ENCODE assay signal across 1 cellular context in the genomic region with DNA sequence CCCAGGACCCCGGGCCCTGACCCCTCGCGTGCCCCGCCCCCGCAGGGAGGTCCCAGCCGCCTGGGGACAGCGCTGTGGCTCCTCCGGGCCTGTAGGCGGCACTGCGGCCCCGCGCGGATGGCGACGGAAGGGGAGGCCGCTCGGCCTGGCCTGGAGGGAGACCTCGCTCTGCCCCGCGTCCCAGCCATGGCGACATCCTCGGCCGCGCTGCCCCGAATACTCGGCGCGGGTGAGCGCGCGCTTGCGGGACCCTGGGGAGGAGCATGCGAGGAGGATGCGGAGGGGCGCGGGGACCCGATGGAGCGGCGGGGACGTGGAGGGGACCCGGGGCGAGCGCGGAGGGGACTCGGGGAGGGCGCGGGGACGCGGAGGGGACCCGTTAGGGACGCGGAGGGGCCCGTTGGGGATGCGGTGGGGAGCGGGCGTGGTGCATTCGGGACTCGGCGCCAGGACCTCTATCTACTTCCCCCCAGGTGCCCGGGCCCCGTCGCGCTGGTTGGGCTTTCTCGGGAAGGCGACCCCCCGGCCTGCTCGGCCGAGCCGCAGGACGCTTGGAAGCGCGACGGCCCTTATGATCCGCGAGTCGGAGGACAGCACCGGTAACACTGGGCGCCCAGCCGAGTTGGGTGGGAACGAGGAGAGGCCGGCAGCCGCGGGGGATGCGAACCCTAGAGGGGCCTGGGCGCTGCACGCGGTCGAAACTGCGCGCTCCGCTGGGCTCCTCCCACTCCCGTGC.
TF ChIP-seq lines count a peak whose summit lies in the region.

A gene (plus strand): TSS at position 158 of the 736 bp plus-strand sequence. CDS start 29 bp downstream, at position 187.

TF ChIP-seq in K562, 482 proteins besides CTCF, POLR2A, EP300 and RAD21 (continued from another document and continues in another):
- TF ChIP-seq, protein P1, sequence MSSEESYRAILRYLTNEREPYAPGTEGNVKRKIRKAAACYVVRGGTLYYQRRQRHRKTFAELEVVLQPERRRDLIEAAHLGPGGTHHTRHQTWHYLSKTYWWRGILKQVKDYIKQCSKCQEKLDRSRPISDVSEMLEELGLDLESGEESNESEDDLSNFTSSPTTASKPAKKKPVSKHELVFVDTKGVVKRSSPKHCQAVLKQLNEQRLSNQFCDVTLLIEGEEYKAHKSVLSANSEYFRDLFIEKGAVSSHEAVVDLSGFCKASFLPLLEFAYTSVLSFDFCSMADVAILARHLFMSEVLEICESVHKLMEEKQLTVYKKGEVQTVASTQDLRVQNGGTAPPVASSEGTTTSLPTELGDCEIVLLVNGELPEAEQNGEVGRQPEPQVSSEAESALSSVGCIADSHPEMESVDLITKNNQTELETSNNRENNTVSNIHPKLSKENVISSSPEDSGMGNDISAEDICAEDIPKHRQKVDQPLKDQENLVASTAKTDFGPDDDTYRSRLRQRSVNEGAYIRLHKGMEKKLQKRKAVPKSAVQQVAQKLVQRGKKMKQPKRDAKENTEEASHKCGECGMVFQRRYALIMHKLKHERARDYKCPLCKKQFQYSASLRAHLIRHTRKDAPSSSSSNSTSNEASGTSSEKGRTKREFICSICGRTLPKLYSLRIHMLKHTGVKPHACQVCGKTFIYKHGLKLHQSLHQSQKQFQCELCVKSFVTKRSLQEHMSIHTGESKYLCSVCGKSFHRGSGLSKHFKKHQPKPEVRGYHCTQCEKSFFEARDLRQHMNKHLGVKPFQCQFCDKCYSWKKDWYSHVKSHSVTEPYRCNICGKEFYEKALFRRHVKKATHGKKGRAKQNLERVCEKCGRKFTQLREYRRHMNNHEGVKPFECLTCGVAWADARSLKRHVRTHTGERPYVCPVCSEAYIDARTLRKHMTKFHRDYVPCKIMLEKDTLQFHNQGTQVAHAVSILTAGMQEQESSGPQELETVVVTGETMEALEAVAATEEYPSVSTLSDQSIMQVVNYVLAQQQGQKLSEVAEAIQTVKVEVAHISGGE (CRISPR knock-in tag; IDR thresholded peaks at IDR 0.05): peak in 1 of 3 experiments; percentile 62; a peak in 1 of 6 replicates
- TF ChIP-seq ZNF143 (CRISPR knock-in tag; IDR thresholded peaks at IDR 0.05): 0 out of 2 replicates have a peak, but pooled peaks have one; percentile 8
- no peak for TF ChIP-seq MCM5 (IDR thresholded peaks at IDR 0.05; ENCODE audit: low read depth)
- TF ChIP-seq, protein P2, sequence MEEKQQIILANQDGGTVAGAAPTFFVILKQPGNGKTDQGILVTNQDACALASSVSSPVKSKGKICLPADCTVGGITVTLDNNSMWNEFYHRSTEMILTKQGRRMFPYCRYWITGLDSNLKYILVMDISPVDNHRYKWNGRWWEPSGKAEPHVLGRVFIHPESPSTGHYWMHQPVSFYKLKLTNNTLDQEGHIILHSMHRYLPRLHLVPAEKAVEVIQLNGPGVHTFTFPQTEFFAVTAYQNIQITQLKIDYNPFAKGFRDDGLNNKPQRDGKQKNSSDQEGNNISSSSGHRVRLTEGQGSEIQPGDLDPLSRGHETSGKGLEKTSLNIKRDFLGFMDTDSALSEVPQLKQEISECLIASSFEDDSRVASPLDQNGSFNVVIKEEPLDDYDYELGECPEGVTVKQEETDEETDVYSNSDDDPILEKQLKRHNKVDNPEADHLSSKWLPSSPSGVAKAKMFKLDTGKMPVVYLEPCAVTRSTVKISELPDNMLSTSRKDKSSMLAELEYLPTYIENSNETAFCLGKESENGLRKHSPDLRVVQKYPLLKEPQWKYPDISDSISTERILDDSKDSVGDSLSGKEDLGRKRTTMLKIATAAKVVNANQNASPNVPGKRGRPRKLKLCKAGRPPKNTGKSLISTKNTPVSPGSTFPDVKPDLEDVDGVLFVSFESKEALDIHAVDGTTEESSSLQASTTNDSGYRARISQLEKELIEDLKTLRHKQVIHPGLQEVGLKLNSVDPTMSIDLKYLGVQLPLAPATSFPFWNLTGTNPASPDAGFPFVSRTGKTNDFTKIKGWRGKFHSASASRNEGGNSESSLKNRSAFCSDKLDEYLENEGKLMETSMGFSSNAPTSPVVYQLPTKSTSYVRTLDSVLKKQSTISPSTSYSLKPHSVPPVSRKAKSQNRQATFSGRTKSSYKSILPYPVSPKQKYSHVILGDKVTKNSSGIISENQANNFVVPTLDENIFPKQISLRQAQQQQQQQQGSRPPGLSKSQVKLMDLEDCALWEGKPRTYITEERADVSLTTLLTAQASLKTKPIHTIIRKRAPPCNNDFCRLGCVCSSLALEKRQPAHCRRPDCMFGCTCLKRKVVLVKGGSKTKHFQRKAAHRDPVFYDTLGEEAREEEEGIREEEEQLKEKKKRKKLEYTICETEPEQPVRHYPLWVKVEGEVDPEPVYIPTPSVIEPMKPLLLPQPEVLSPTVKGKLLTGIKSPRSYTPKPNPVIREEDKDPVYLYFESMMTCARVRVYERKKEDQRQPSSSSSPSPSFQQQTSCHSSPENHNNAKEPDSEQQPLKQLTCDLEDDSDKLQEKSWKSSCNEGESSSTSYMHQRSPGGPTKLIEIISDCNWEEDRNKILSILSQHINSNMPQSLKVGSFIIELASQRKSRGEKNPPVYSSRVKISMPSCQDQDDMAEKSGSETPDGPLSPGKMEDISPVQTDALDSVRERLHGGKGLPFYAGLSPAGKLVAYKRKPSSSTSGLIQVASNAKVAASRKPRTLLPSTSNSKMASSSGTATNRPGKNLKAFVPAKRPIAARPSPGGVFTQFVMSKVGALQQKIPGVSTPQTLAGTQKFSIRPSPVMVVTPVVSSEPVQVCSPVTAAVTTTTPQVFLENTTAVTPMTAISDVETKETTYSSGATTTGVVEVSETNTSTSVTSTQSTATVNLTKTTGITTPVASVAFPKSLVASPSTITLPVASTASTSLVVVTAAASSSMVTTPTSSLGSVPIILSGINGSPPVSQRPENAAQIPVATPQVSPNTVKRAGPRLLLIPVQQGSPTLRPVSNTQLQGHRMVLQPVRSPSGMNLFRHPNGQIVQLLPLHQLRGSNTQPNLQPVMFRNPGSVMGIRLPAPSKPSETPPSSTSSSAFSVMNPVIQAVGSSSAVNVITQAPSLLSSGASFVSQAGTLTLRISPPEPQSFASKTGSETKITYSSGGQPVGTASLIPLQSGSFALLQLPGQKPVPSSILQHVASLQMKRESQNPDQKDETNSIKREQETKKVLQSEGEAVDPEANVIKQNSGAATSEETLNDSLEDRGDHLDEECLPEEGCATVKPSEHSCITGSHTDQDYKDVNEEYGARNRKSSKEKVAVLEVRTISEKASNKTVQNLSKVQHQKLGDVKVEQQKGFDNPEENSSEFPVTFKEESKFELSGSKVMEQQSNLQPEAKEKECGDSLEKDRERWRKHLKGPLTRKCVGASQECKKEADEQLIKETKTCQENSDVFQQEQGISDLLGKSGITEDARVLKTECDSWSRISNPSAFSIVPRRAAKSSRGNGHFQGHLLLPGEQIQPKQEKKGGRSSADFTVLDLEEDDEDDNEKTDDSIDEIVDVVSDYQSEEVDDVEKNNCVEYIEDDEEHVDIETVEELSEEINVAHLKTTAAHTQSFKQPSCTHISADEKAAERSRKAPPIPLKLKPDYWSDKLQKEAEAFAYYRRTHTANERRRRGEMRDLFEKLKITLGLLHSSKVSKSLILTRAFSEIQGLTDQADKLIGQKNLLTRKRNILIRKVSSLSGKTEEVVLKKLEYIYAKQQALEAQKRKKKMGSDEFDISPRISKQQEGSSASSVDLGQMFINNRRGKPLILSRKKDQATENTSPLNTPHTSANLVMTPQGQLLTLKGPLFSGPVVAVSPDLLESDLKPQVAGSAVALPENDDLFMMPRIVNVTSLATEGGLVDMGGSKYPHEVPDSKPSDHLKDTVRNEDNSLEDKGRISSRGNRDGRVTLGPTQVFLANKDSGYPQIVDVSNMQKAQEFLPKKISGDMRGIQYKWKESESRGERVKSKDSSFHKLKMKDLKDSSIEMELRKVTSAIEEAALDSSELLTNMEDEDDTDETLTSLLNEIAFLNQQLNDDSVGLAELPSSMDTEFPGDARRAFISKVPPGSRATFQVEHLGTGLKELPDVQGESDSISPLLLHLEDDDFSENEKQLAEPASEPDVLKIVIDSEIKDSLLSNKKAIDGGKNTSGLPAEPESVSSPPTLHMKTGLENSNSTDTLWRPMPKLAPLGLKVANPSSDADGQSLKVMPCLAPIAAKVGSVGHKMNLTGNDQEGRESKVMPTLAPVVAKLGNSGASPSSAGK (IDR thresholded peaks at IDR 0.05): peak; percentile 80
- TF ChIP-seq RB1 (IDR thresholded peaks at IDR 0.05; ENCODE audit: low read depth): peak; percentile 96
- TF ChIP-seq ZFX (CRISPR knock-in tag; IDR thresholded peaks at IDR 0.05): peak; percentile 95
- no peak for TF ChIP-seq ZNF263 (CRISPR knock-in tag; IDR thresholded peaks at IDR 0.05; ENCODE audit: borderline replicate concordance)
- TF ChIP-seq SOX6 (IDR thresholded peaks at IDR 0.05): peak; percentile 17; the same call in 1 of the 2 replicates
- TF ChIP-seq, protein P3, sequence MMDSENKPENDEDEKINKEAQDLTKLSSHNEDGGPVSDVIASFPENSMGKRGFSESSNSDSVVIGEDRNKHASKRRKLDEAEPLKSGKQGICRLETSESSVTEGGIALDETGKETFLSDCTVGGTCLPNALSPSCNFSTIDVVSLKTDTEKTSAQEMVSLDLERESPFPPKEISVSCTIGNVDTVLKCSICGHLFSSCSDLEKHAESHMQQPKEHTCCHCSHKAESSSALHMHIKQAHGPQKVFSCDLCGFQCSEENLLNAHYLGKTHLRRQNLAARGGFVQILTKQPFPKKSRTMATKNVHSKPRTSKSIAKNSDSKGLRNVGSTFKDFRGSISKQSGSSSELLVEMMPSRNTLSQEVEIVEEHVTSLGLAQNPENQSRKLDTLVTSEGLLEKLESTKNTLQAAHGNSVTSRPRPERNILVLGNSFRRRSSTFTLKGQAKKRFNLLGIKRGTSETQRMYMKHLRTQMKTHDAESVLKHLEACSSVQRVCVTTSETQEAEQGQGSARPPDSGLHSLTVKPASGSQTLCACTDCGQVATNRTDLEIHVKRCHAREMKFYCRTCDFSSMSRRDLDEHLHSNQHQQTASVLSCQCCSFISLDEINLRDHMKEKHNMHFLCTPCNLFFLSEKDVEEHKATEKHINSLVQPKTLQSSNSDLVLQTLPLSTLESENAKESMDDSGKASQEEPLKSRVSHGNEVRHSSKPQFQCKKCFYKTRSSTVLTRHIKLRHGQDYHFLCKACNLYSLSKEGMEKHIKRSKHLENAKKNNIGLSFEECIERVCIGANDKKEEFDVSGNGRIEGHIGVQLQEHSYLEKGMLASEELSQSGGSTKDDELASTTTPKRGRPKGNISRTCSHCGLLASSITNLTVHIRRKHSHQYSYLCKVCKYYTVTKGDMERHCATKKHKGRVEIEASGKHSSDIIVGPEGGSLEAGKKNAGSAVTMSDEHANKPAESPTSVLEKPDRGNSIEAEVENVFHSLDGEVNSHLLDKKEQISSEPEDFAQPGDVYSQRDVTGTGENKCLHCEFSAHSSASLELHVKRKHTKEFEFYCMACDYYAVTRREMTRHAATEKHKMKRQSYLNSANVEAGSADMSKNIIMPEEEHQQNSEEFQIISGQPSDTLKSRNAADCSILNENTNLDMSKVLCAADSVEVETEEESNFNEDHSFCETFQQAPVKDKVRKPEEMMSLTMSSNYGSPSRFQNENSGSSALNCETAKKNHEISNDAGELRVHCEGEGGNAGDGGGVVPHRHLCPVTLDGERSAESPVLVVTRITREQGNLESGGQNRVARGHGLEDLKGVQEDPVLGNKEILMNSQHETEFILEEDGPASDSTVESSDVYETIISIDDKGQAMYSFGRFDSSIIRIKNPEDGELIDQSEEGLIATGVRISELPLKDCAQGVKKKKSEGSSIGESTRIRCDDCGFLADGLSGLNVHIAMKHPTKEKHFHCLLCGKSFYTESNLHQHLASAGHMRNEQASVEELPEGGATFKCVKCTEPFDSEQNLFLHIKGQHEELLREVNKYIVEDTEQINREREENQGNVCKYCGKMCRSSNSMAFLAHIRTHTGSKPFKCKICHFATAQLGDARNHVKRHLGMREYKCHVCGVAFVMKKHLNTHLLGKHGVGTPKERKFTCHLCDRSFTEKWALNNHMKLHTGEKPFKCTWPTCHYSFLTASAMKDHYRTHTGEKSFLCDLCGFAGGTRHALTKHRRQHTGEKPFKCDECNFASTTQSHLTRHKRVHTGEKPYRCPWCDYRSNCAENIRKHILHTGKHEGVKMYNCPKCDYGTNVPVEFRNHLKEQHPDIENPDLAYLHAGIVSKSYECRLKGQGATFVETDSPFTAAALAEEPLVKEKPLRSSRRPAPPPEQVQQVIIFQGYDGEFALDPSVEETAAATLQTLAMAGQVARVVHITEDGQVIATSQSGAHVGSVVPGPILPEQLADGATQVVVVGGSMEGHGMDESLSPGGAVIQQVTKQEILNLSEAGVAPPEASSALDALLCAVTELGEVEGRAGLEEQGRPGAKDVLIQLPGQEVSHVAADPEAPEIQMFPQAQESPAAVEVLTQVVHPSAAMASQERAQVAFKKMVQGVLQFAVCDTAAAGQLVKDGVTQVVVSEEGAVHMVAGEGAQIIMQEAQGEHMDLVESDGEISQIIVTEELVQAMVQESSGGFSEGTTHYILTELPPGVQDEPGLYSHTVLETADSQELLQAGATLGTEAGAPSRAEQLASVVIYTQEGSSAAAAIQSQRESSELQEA (IDR thresholded peaks at IDR 0.05; ENCODE audit: low read depth): no peak
- peak; percentile 49 for TF ChIP-seq PRPF4 (IDR thresholded peaks at IDR 0.05; ENCODE audit: insufficient read depth, low read depth, low read length, poor library complexity, severe bottlenecking)
- peak; percentile 11; the same call in 1 of the 2 replicates for TF ChIP-seq LCOR (CRISPR knock-in tag; IDR thresholded peaks at IDR 0.05)
- TF ChIP-seq MAZ (CRISPR knock-in tag; conservative IDR thresholded peaks at IDR 0.05 in 1 of 2, IDR thresholded peaks at IDR 0.05 in 1 of 2): peak; percentile 92 to 98
- TF ChIP-seq ELF4 (CRISPR knock-in tag; IDR thresholded peaks at IDR 0.05): no peak
- TF ChIP-seq ETV1 (tag; conservative IDR thresholded peaks at IDR 0.05; ENCODE audit: low read depth): peak; percentile 58
- TF ChIP-seq, protein P4, sequence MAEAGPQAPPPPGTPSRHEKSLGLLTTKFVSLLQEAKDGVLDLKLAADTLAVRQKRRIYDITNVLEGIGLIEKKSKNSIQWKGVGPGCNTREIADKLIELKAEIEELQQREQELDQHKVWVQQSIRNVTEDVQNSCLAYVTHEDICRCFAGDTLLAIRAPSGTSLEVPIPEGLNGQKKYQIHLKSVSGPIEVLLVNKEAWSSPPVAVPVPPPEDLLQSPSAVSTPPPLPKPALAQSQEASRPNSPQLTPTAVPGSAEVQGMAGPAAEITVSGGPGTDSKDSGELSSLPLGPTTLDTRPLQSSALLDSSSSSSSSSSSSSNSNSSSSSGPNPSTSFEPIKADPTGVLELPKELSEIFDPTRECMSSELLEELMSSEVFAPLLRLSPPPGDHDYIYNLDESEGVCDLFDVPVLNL (CRISPR knock-in tag; IDR thresholded peaks at IDR 0.05; ENCODE audit: low read depth): no peak
- peak; percentile 64 for TF ChIP-seq ESRRA (IDR thresholded peaks at IDR 0.05; ENCODE audit: borderline replicate concordance, low read depth)
- peak; percentile 69; the same call in 1 of the 2 replicates for TF ChIP-seq TAF7 (tag; IDR thresholded peaks at IDR 0.05)
- peak; percentile 94 for TF ChIP-seq EGR1 (conservative IDR thresholded peaks at IDR 0.05)
- TF ChIP-seq NR2C1 (IDR thresholded peaks at IDR 0.05): no peak
- 0 out of 2 replicates have a peak, but pooled peaks have one; percentile 28 for TF ChIP-seq NR2C1 (tag; IDR thresholded peaks at IDR 0.05)
- TF ChIP-seq ZNF589 (CRISPR knock-in tag; IDR thresholded peaks at IDR 0.05; ENCODE audit: low read depth): 0 out of 2 replicates have a peak, but pooled peaks have one; percentile 12
- peak; percentile 65 for TF ChIP-seq GABPA (tag; conservative IDR thresholded peaks at IDR 0.05; ENCODE audit: low read depth)
- 0 out of 2 replicates have a peak, but pooled peaks have one; percentile 20 for TF ChIP-seq ZNF384 (IDR thresholded peaks at IDR 0.05; ENCODE audit: low read depth, low read length)
- TF ChIP-seq BHLHE40 (IDR thresholded peaks at IDR 0.05; ENCODE audit: low read length): peak; percentile 94
- TF ChIP-seq SRF (CRISPR knock-in tag; IDR thresholded peaks at IDR 0.05): peak in 1 of 2 experiments; percentile 33; a peak in 1 of 4 replicates
